22 cellular contexts compared by ENCODE assay signal in the genomic region with DNA sequence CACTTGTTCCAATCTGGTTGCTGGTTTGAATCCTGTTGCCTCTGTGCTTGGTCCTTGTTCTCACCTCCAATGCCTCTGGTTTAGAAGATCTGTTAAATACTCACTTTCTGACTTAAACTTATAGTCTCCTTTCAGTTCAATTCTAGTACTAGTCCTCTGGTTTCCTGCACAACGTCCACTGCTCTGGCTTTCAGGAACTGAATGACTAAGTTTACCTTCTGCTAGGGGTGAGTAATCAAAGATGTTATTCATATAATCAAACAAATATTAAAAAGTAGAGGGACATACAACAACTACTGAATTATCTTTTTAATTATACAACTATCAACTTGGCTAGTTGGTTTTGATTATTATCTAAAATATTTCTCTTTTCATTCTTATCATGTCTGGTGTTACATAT.
"Had no signal": no experiment of that assay in that cellular context is flagged by ENCODE, and none has a peak within 500 bp of the region (broad histone marks: within the 10 kb centered on the region; RNA-seq: fewer than 3 reads in every experiment).

No MANE protein-coding gene starts in this region.

- H3K4me1 ChIP-seq: gastroesophageal sphincter, heart left ventricle, left lung, lower lobe of right lung had no signal

- H3K9me3 ChIP-seq: esophagus squamous epithelium, gastroesophageal sphincter, heart left ventricle, left lung, lower lobe of right lung had no signal

- H2AFZ ChIP-seq: hepatocyte had no signal

- H3K27me3 ChIP-seq: dorsolateral prefrontal cortex, esophagus squamous epithelium, gastroesophageal sphincter, heart left ventricle, hepatocyte, left lung had no signal

- H3K27ac ChIP-seq: coronary artery, dorsolateral prefrontal cortex, epithelial cell of prostate, esophagus squamous epithelium, gastroesophageal sphincter, heart left ventricle, hepatocyte, left lung, lower lobe of right lung had no signal

- DNase-seq: dermis blood vessel endothelial cell; dorsolateral prefrontal cortex; effector CD4-positive, alpha-beta T cell; effector memory CD4-positive, alpha-beta T cell; erythroblast; esophagus squamous epithelium; foreskin fibroblast; heart left ventricle; hypothalamus; immature natural killer cell; islet precursor cell; left cardiac atrium; left lung; left ventricle myocardium superior; lower lobe of right lung; mesendoderm; midbrain; naive thymus-derived CD4-positive, alpha-beta T cell had no signal

- H3K36me3 ChIP-seq: esophagus squamous epithelium, gastroesophageal sphincter, heart left ventricle, left lung, lower lobe of right lung had no signal

- H3K4me2 ChIP-seq: hepatocyte had no signal

- H3K4me3 ChIP-seq: coronary artery, dorsolateral prefrontal cortex, esophagus squamous epithelium, gastroesophageal sphincter, heart left ventricle, hepatocyte, left lung, lower lobe of right lung had no signal

- H3K79me2 ChIP-seq: hepatocyte had no signal
